Comparison of ENCODE assay signal across 8 cellular contexts in genomic region chr16:73058221-73058615, GRCh38.
A peak's percentile ranks its signal among the peaks of the same experiment; 100 is the strongest.
DNase-seq lines count a peak whose midpoint lies in the region; ATAC-seq and TF ChIP-seq lines count a peak whose summit lies in the region.

No MANE protein-coding gene starts in this region.

- peak overlapping the region; percentile 61 for H3K27ac ChIP-seq in KMS-11
- no peak overlapping the region for H3K27ac ChIP-seq in iPS DF 6.9 (ENCODE audit: low read length)

- peaks cover 22% of the 10 kb centered on the region; the same call in 1 of the 2 replicates for H3K79me2 ChIP-seq in KMS-11 (ENCODE audit: insufficient read depth, low read depth)

- H3K9me3 Mint-ChIP-seq in activated naive CD8-positive, alpha-beta T cell treated with anti-CD3 and anti-CD28 coated beads, Interleukin-2, amount 50 U/mL, for 24 hours: no peaks in the 10 kb centered on the region

- ATAC-seq in activated CD4-positive, CD25-positive, alpha-beta regulatory T cell treated with anti-CD3 and anti-CD28 coated beads, Interleukin-2, amount 50 U/mL, for 24 hours: peak; percentile 38 to 49
- ATAC-seq in GM21786 (IDR thresholded peaks at IDR 0.05; ENCODE audit: unreplicated experiment): peak; percentile 66
- peak; percentile 63 for ATAC-seq in activated naive CD8-positive, alpha-beta T cell treated with anti-CD3 and anti-CD28 coated beads, Interleukin-2, amount 50 U/mL, for 24 hours

- no peaks in the 10 kb centered on the region for H3K36me3 Mint-ChIP-seq in activated naive CD8-positive, alpha-beta T cell treated with anti-CD3 and anti-CD28 coated beads, Interleukin-2, amount 50 U/mL, for 24 hours (ENCODE audit: low read depth)

- H2AFZ ChIP-seq in KMS-11 (ENCODE audit: low read depth): peak overlapping the region; percentile 61

- H3K27ac Mint-ChIP-seq in activated naive CD8-positive, alpha-beta T cell treated with anti-CD3 and anti-CD28 coated beads, Interleukin-2, amount 50 U/mL, for 24 hours: no peak overlapping the region

- peaks cover 70% of the 10 kb centered on the region for H3K27me3 Mint-ChIP-seq in activated naive CD8-positive, alpha-beta T cell treated with anti-CD3 and anti-CD28 coated beads, Interleukin-2, amount 50 U/mL, for 24 hours

- H3K4me1 Mint-ChIP-seq in activated naive CD8-positive, alpha-beta T cell treated with anti-CD3 and anti-CD28 coated beads, Interleukin-2, amount 50 U/mL, for 24 hours: peaks cover 24% of the 10 kb centered on the region

- TF ChIP-seq CTCF in KMS-11 (conservative IDR thresholded peaks at IDR 0.05; ENCODE audit: low read depth, low read length): no peak

- peak overlapping the region; percentile 36 for H3K4me3 Mint-ChIP-seq in activated naive CD8-positive, alpha-beta T cell treated with anti-CD3 and anti-CD28 coated beads, Interleukin-2, amount 50 U/mL, for 24 hours

- no CpG with 5 or more reads among the region's 61 CpGs for WGBS in iPS DF 6.9 (ENCODE audit: insufficient coverage, insufficient read length)

- peak overlapping the region; percentile 77; the same call in 1 of the 2 replicates for H3K9ac ChIP-seq in KMS-11

- no peak for DNase-seq in activated CD4-positive, CD25-positive, alpha-beta regulatory T cell (lab: John Stamatoyannopoulos, UW)
- DNase-seq in activated naive CD8-positive, alpha-beta T cell treated with anti-CD3 and anti-CD28 coated beads, Interleukin-2, amount 50 U/mL, for 24 hours: peak; percentile 45
- DNase-seq in iPS DF 6.9 (ENCODE audit: low read depth, low spot score): no peak
- DNase-seq in stimulated activated CD8-positive, alpha-beta memory T cell treated with anti-CD3 and anti-CD28 coated beads, Interleukin-4, amount 100 ng/mL, for 48 hours: peak; percentile 39
- DNase-seq in cerebellar cortex (ENCODE audit: low spot score): no peak

- H3K27me3 ChIP-seq in KMS-11 (ENCODE audit: insufficient read depth, low read depth): no peaks in the 10 kb centered on the region
- H3K27me3 ChIP-seq in iPS DF 6.9 (ENCODE audit: control insufficient read depth, insufficient read depth, low read length): peaks cover 33% of the 10 kb centered on the region

- no peak overlapping the region for H3K4me3 ChIP-seq in KMS-11 (IDR thresholded peaks at IDR 0.05; ENCODE audit: insufficient read depth, low read depth, low read length)
- H3K4me3 ChIP-seq in iPS DF 6.9 (ENCODE audit: low read length): peak overlapping the region; percentile 43; the same call in 1 of the 2 replicates

- no peak overlapping the region for H3K4me2 ChIP-seq in KMS-11

- peaks cover 51% of the 10 kb centered on the region for H3K4me1 ChIP-seq in KMS-11 (ENCODE audit: low read depth, poor library complexity, severe bottlenecking)
- peaks cover 7% of the 10 kb centered on the region; the same call in 1 of the 2 replicates for H3K4me1 ChIP-seq in iPS DF 6.9 (ENCODE audit: control insufficient read depth, insufficient read depth, low read length)

- H3K36me3 ChIP-seq in KMS-11 (ENCODE audit: insufficient read depth) (no peaks in the 10 kb centered on the region), iPS DF 6.9 (ENCODE audit: control insufficient read depth, insufficient read depth, low read length) (no peaks in the 10 kb centered on the region)

- H4K20me1 ChIP-seq in KMS-11 (ENCODE audit: insufficient read depth): no peaks in the 10 kb centered on the region

- no peaks in the 10 kb centered on the region for H3K9me3 ChIP-seq in iPS DF 6.9 (ENCODE audit: control insufficient read depth, insufficient read depth, low read length)

Comparison
In these comparisons a context has a peak if more than half of its experiments do, and no peak if none do; other contexts are left out.
1. DNase-seq: peak in activated naive CD8-positive, alpha-beta T cell treated with anti-CD3 and anti-CD28 coated beads, Interleukin-2, amount 50 U/mL, for 24 hours (single experiment) and stimulated activated CD8-positive, alpha-beta memory T cell treated with anti-CD3 and anti-CD28 coated beads, Interleukin-4, amount 100 ng/mL, for 48 hours (single experiment); none in activated CD4-positive, CD25-positive, alpha-beta regulatory T cell (0 of 4), iPS DF 6.9 (single experiment) and cerebellar cortex (single experiment).
2. Peak in every context shown above with its lines, with median percentiles within 50 percentile points of each other: ATAC-seq.